9 cellular contexts compared by ENCODE assay signal in the genomic region with DNA sequence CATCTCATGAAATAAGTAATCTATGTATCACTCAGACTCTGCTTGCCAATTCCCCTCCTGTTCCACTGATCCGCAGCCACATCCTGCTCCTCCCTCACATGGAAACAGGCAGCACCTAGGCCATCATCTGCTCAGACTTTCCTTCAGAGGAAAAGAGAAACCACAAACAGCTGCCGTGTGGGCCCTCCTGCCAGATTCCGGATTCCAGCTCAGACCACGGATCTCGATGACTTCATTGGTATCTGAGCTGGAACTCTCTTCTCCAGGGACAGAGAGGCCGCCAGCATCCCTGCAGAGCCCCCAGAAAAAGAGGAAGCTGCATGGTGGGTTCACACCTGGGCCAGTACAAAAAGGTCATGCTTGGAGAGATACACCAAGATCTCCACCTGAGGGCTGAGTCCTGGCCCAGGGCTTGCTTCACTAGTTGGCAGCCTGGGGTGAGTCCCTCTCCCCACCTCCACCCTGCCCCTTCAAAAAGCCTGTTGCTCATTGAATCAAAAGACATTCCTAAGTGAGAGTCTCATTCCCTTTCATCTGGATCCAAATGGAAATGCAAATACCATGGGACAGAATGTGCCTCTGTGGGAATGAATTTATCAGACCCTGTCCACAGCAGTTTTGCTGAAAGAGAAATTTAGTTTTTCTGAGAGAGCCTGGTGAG. TPM values are rescaled to one million over a fixed set of nuclear protein-coding genes. Genes with fewer than 3 reads are reported as not detected.
A peak's percentile ranks its signal among the peaks of the same experiment; 100 is the strongest.
DNase-seq lines count a peak whose midpoint lies in the region; ATAC-seq, FAIRE-seq and TF ChIP-seq lines count a peak whose summit lies in the region.
"Had no signal": no experiment of that assay in that cellular context is flagged by ENCODE, and none has a peak within 500 bp of the region (broad histone marks: within the 10 kb centered on the region; RNA-seq: fewer than 3 reads in every experiment).

No MANE protein-coding gene starts in this region.

- peaks cover 2% of the 10 kb centered on the region for H3K27me3 Mint-ChIP-seq in endothelial cell (ENCODE audit: unreplicated experiment)
- H3K27me3 Mint-ChIP-seq: central memory CD8-positive, alpha-beta T cell had no signal

- H3K36me3 Mint-ChIP-seq in endothelial cell (ENCODE audit: low read depth, unreplicated experiment) = no peaks in the 10 kb centered on the region

- H3K9me3 Mint-ChIP-seq in endothelial cell (ENCODE audit: unreplicated experiment) = no peaks in the 10 kb centered on the region
- H3K9me3 Mint-ChIP-seq: central memory CD8-positive, alpha-beta T cell had no signal

- peak; percentile 85 for DNase-seq in AG08396 (ENCODE audit: low spot score)
- peak; percentile 74 for DNase-seq in H54 (ENCODE audit: insufficient read length, low spot score)
- DNase-seq in SKM-1 (lab: John Stamatoyannopoulos, UW; ENCODE audit: unreplicated experiment) = peak; percentile 61
- peak; percentile 20 for DNase-seq in endothelial cell (ENCODE audit: low spot score)
- DNase-seq in stimulated activated CD4-positive, alpha-beta T cell treated with anti-CD3 and anti-CD28 coated beads, TNF-alpha, amount 100 ng/mL, for 48 hours (ENCODE audit: low read depth in 3 of 3) = peak in 2 of 3 donors; percentile 16 to 18
- DNase-seq in NCI-H82 (lab: John Stamatoyannopoulos, UW) = no peak
- DNase-seq in putamen (ENCODE audit: low spot score) = no peak

- no peak for TF ChIP-seq POLR2A in H54 (IDR thresholded peaks at IDR 0.05; ENCODE audit: low read depth, low read length)

- no peak overlapping the region for H3K4me3 Mint-ChIP-seq in endothelial cell (ENCODE audit: unreplicated experiment)
- H3K4me3 Mint-ChIP-seq: central memory CD8-positive, alpha-beta T cell had no signal

- no peak for ATAC-seq in HG03342 (IDR thresholded peaks at IDR 0.05; ENCODE audit: unreplicated experiment)

- FAIRE-seq in H54 (lab: Jason Lieb, UNC) = peak; percentile 89

- no peak for TF ChIP-seq CTCF in endothelial cell (IDR thresholded peaks at IDR 0.05; ENCODE audit: unreplicated experiment)

- H3K27ac Mint-ChIP-seq in endothelial cell (ENCODE audit: unreplicated experiment) = no peak overlapping the region

- H3K4me1 Mint-ChIP-seq in endothelial cell (ENCODE audit: unreplicated experiment) = peaks cover 9% of the 10 kb centered on the region
- H3K4me1 Mint-ChIP-seq: central memory CD8-positive, alpha-beta T cell had no signal

RNA-seq across cellular contexts. Expression of gene HOXB1, which starts 47.2 kb away (rescaled TPM):
- not detected for total RNA-seq in endothelial cell (ENCODE audit: unreplicated experiment)

RNA-seq across cellular contexts. Expression of gene SKAP1, which starts 53.6 kb away (rescaled TPM):
- 2.1 TPM for total RNA-seq in endothelial cell (ENCODE audit: unreplicated experiment)

Comparison
In these comparisons a context has a peak if more than half of its experiments do, and no peak if none do; other contexts are left out.
1. DNase-seq: peak in AG08396 (single experiment), H54 (single experiment), SKM-1 (single experiment), endothelial cell (single experiment) and stimulated activated CD4-positive, alpha-beta T cell treated with anti-CD3 and anti-CD28 coated beads, TNF-alpha, amount 100 ng/mL, for 48 hours (2 of 3); none in NCI-H82 (single experiment) and putamen (single experiment).